29 cellular contexts compared by ENCODE assay signal in genomic region chr11:46543564-46543963, GRCh38.
"Had no signal": no experiment of that assay in that cellular context is flagged by ENCODE, and none has a peak within 500 bp of the region (broad histone marks: within the 10 kb centered on the region; RNA-seq: fewer than 3 reads in every experiment).

No MANE protein-coding gene starts in this region.

- H3K4me3 Mint-ChIP-seq: immature natural killer cell; naive thymus-derived CD4-positive, alpha-beta T cell; natural killer cell treated with Interleukin-12 subunit alpha and Interleukin-12 subunit beta and Interleukin-15 and Interleukin-18, amount 100 ng/mL, for 72 hours; neural crest cell; stimulated activated naive CD8-positive, alpha-beta T cell treated with anti-CD3 and anti-CD28 coated beads, Interleukin-15, amount 100 ng/mL, for 72 hours; type B pancreatic cell had no signal

- H3K4me1 Mint-ChIP-seq: neural crest cell; stimulated activated naive CD8-positive, alpha-beta T cell treated with anti-CD3 and anti-CD28 coated beads, Interleukin-15, amount 100 ng/mL, for 72 hours had no signal

- H3K9me3 ChIP-seq: left lung, mucosa of descending colon, pancreas, prostate gland, tibial nerve, uterus had no signal

- H3K27ac ChIP-seq: left lung, pancreas, prostate gland, tibial nerve, uterus had no signal

- H3K4me1 ChIP-seq: prostate gland, tibial nerve had no signal

- H3K27ac Mint-ChIP-seq: immature natural killer cell; natural killer cell treated with Interleukin-12 subunit alpha and Interleukin-12 subunit beta and Interleukin-15 and Interleukin-18, amount 100 ng/mL, for 72 hours; type B pancreatic cell had no signal

- H3K36me3 ChIP-seq: prostate gland, uterus had no signal

- H3K4me3 ChIP-seq: left lung, lung, mucosa of descending colon, pancreas, prostate gland, skin epidermis, tibial nerve, uterus had no signal

- ATAC-seq: left colon; left lung; mucosa of descending colon; naive thymus-derived CD4-positive, alpha-beta T cell; natural killer cell treated with Interleukin-12 subunit alpha and Interleukin-12 subunit beta and Interleukin-15 and Interleukin-18, amount 100 ng/mL, for 72 hours; pancreas; sciatic nerve; stimulated activated naive CD8-positive, alpha-beta T cell treated with anti-CD3 and anti-CD28 coated beads, Interleukin-15, amount 100 ng/mL, for 72 hours had no signal

- DNase-seq: hypothalamus; immature natural killer cell; kidney; left colon; left lung; mesendoderm; midbrain; mucosa of descending colon; naive thymus-derived CD4-positive, alpha-beta T cell; nucleus accumbens; pancreas; retina; right cardiac atrium; stimulated activated CD4-positive, alpha-beta T cell treated with anti-CD3 and anti-CD28 coated beads, Interleukin-12 subunit alpha, Interleukin-12 subunit beta, amount 100 ng/mL, for 4 hours; stimulated activated CD4-positive, alpha-beta T cell treated with anti-CD3 and anti-CD28 coated beads, Interleukin-15, amount 100 ng/mL, for 24 hours; stimulated activated CD4-positive, alpha-beta T cell treated with anti-CD3 and anti-CD28 coated beads, Interleukin-2, amount 100 ng/mL, for 24 hours; stimulated activated CD4-positive, alpha-beta T cell treated with anti-CD3 and anti-CD28 coated beads, Interleukin-4, amount 100 ng/mL, for 1 hour; stimulated activated naive CD4-positive, alpha-beta T cell treated with Interleukin-2 at 50 U/mL for 16 hours; stimulated activated naive CD8-positive, alpha-beta T cell treated with anti-CD3 and anti-CD28 coated beads, Interleukin-15, amount 100 ng/mL, for 72 hours; substantia nigra; uterus had no signal

- H3K27me3 Mint-ChIP-seq: naive thymus-derived CD4-positive, alpha-beta T cell; natural killer cell treated with Interleukin-12 subunit alpha and Interleukin-12 subunit beta and Interleukin-15 and Interleukin-18, amount 100 ng/mL, for 72 hours; stimulated activated naive CD8-positive, alpha-beta T cell treated with anti-CD3 and anti-CD28 coated beads, Interleukin-15, amount 100 ng/mL, for 72 hours; type B pancreatic cell had no signal

- H3K9me3 Mint-ChIP-seq: immature natural killer cell; naive thymus-derived CD4-positive, alpha-beta T cell; natural killer cell treated with Interleukin-12 subunit alpha and Interleukin-12 subunit beta and Interleukin-15 and Interleukin-18, amount 100 ng/mL, for 72 hours; neural crest cell; stimulated activated naive CD8-positive, alpha-beta T cell treated with anti-CD3 and anti-CD28 coated beads, Interleukin-15, amount 100 ng/mL, for 72 hours; type B pancreatic cell had no signal
